Comparison of ENCODE assay signal across 20 cellular contexts in the genomic region with DNA sequence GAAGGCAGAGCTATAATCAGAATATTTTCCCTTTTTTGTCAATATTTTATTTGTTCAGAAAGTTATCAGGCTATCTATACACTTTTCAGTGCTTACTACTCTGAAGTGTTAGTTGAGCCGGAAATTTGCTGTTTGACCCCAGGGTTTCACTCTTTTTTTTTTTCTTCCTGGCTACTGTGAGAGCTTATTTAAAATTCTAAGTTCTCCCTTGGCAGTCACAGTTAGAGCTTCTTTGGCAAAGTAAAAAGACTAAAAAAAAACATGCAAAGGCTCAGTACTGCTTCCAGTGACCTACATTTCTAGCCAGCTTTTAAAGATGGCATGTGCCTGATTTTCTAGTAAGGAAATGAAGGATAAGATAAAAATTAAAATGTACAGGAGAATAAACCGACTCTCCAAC. TPM values are rescaled to one million over a fixed set of nuclear protein-coding genes. Genes with fewer than 3 reads are reported as not detected.
DNase-seq lines count a peak whose midpoint lies in the region; ATAC-seq and TF ChIP-seq lines count a peak whose summit lies in the region.
"Had no signal": no experiment of that assay in that cellular context is flagged by ENCODE, and none has a peak within 500 bp of the region (broad histone marks: within the 10 kb centered on the region; RNA-seq: fewer than 3 reads in every experiment).

No MANE protein-coding gene starts in this region.

- H3K79me2 ChIP-seq in GM23338 (replicated peaks; ENCODE audit: insufficient read depth) = no peaks in the 10 kb centered on the region

- H3K36me3 ChIP-seq in GM23338 (ENCODE audit: insufficient read depth) = no peaks in the 10 kb centered on the region

- no peak overlapping the region for H3K4me3 ChIP-seq in GM23338
- H3K4me3 ChIP-seq: A549 had no signal

- no peak overlapping the region for H2AFZ ChIP-seq in GM23338

- H3K9me3 Mint-ChIP-seq in GM23338 (peaks cover 14% of the 10 kb centered on the region), nephron progenitor cell (peaks cover 14% of the 10 kb centered on the region)
- H3K9me3 Mint-ChIP-seq in activated CD8-positive, alpha-beta memory T cell treated with anti-CD3 and anti-CD28 coated beads, Interleukin-2, amount 10 ng/mL, durations not matched to agents 7 days and 5 days (ENCODE audit: low read depth) = no peaks in the 10 kb centered on the region
- no peaks in the 10 kb centered on the region for H3K9me3 Mint-ChIP-seq in activated T-cell treated with anti-CD3 and anti-CD28 coated beads, Interleukin-2, amount 50 U/mL, for 24 hours
- H3K9me3 Mint-ChIP-seq: activated naive CD4-positive, alpha-beta T cell treated with anti-CD3 and anti-CD28 coated beads, Interleukin-2, amount 50 U/mL, for 24 hours had no signal

- H3K36me3 Mint-ChIP-seq in GM23338 (ENCODE audit: low read depth) (peaks cover 21% of the 10 kb centered on the region), nephron progenitor cell (ENCODE audit: low read depth) (peaks cover 17% of the 10 kb centered on the region)
- H3K36me3 Mint-ChIP-seq in activated CD8-positive, alpha-beta memory T cell treated with anti-CD3 and anti-CD28 coated beads, Interleukin-2, amount 10 ng/mL, durations not matched to agents 7 days and 5 days = peaks cover 1% of the 10 kb centered on the region
- H3K36me3 Mint-ChIP-seq in activated T-cell treated with anti-CD3 and anti-CD28 coated beads, Interleukin-2, amount 50 U/mL, for 24 hours (ENCODE audit: low read depth) = peaks cover 2% of the 10 kb centered on the region

- TF ChIP-seq CTCF in GM23338 (conservative IDR thresholded peaks at IDR 0.05; ENCODE audit: low read depth in 2 of 2) (no peak), nephron progenitor cell (IDR thresholded peaks at IDR 0.05) (no peak)

- peak overlapping the region; percentile 67 for H3K27ac Mint-ChIP-seq in GM23338
- H3K27ac Mint-ChIP-seq in nephron progenitor cell = peak overlapping the region; percentile 29
- no peak overlapping the region for H3K27ac Mint-ChIP-seq in activated CD8-positive, alpha-beta memory T cell treated with anti-CD3 and anti-CD28 coated beads, Interleukin-2, amount 10 ng/mL, durations not matched to agents 7 days and 5 days
- no peak overlapping the region for H3K27ac Mint-ChIP-seq in activated T-cell treated with anti-CD3 and anti-CD28 coated beads, Interleukin-2, amount 50 U/mL, for 24 hours
- H3K27ac Mint-ChIP-seq: activated CD4-positive, alpha-beta T cell treated with anti-CD3 and anti-CD28 coated beads for 36 hours; activated naive CD4-positive, alpha-beta T cell treated with anti-CD3 and anti-CD28 coated beads, Interleukin-2, amount 50 U/mL, for 24 hours had no signal

- no peaks in the 10 kb centered on the region for H3K9me2 ChIP-seq in GM23338 (ENCODE audit: insufficient read depth)

- CTCF ChIA-PET in activated CD8-positive, alpha-beta memory T cell treated with anti-CD3 and anti-CD28 coated beads, Interleukin-2, amount 10 ng/mL, durations not matched to agents 7 days and 5 days (lab: Charles Lee) = no interaction called here

- H3K4me3 Mint-ChIP-seq in GM23338 = no peak overlapping the region
- no peak overlapping the region for H3K4me3 Mint-ChIP-seq in nephron progenitor cell
- H3K4me3 Mint-ChIP-seq in activated CD8-positive, alpha-beta memory T cell treated with anti-CD3 and anti-CD28 coated beads, Interleukin-2, amount 10 ng/mL, durations not matched to agents 7 days and 5 days = no peak overlapping the region
- H3K4me3 Mint-ChIP-seq in activated T-cell treated with anti-CD3 and anti-CD28 coated beads, Interleukin-2, amount 50 U/mL, for 24 hours = no peak overlapping the region
- H3K4me3 Mint-ChIP-seq: activated CD4-positive, alpha-beta T cell treated with anti-CD3 and anti-CD28 coated beads for 36 hours; activated naive CD4-positive, alpha-beta T cell treated with anti-CD3 and anti-CD28 coated beads, Interleukin-2, amount 50 U/mL, for 24 hours had no signal

- no peak overlapping the region for H3K4me2 ChIP-seq in GM23338
- H3K4me2 ChIP-seq: A549 had no signal

- H3K27me3 ChIP-seq in GM23338 (ENCODE audit: insufficient read depth) = no peaks in the 10 kb centered on the region

- H3F3A ChIP-seq in GM23338 (replicated peaks; ENCODE audit: low read depth) = no peaks in the 10 kb centered on the region

- ATAC-seq in GM23338 = peak; percentile 45; the same call in 2 of the 3 replicates
- no peak for ATAC-seq in activated CD8-positive, alpha-beta memory T cell treated with anti-CD3 and anti-CD28 coated beads, Interleukin-2, amount 10 ng/mL, durations not matched to agents 7 days and 5 days
- ATAC-seq: A549; activated CD4-positive, alpha-beta T cell treated with anti-CD3 and anti-CD28 coated beads for 36 hours; sciatic nerve had no signal

- H3K27ac ChIP-seq in GM23338 (ENCODE audit: low read depth) = 0 out of 2 replicates have a peak overlapping the region, but pooled peaks have one; percentile 33
- H3K27ac ChIP-seq: A549 had no signal

- DNase-seq in GM23338 (ENCODE audit: low spot score) = peak; percentile 9
- peak; percentile 73 for DNase-seq in cerebellar cortex (ENCODE audit: low spot score)
- DNase-seq in foreskin melanocyte = peak; percentile 6
- DNase-seq in nephron progenitor cell = no peak
- no peak for DNase-seq in activated CD8-positive, alpha-beta memory T cell treated with anti-CD3 and anti-CD28 coated beads, Interleukin-2, amount 10 ng/mL, durations not matched to agents 7 days and 5 days
- no peak for DNase-seq in activated CD4-positive, alpha-beta T cell treated with anti-CD3 and anti-CD28 coated beads, Interleukin-2, amount 50 U/mL, for 1 hour
- DNase-seq in stimulated activated CD4-positive, alpha-beta T cell treated with anti-CD3 and anti-CD28 coated beads, Interleukin-4, amount 100 ng/mL, for 4 hours = no peak
- DNase-seq in activated T-cell treated with anti-CD3 and anti-CD28 coated beads, Interleukin-2, amount 50 U/mL, for 24 hours = no peak
- DNase-seq: activated CD4-positive, alpha-beta T cell treated with anti-CD3 and anti-CD28 coated beads for 36 hours; aorta; Caco-2; DND-41; mammary epithelial cell; NCI-H1048; NCI-H187 treated with DMSO at 0.1 percent for 48 hours; NCI-H774; SHP77 had no signal

- H3K4me1 Mint-ChIP-seq in GM23338 = peaks cover 17% of the 10 kb centered on the region
- H3K4me1 Mint-ChIP-seq in nephron progenitor cell = peaks cover 2% of the 10 kb centered on the region
- no peaks in the 10 kb centered on the region for H3K4me1 Mint-ChIP-seq in activated CD8-positive, alpha-beta memory T cell treated with anti-CD3 and anti-CD28 coated beads, Interleukin-2, amount 10 ng/mL, durations not matched to agents 7 days and 5 days
- no peaks in the 10 kb centered on the region for H3K4me1 Mint-ChIP-seq in activated T-cell treated with anti-CD3 and anti-CD28 coated beads, Interleukin-2, amount 50 U/mL, for 24 hours (ENCODE audit: low read depth)
- H3K4me1 Mint-ChIP-seq: activated CD4-positive, alpha-beta T cell treated with anti-CD3 and anti-CD28 coated beads for 36 hours; activated naive CD4-positive, alpha-beta T cell treated with anti-CD3 and anti-CD28 coated beads, Interleukin-2, amount 50 U/mL, for 24 hours had no signal

- H4K20me1 ChIP-seq in GM23338 (replicated peaks; ENCODE audit: insufficient read depth) = no peaks in the 10 kb centered on the region

- peaks cover 6% of the 10 kb centered on the region; the same call in 1 of the 2 replicates for H3K4me1 ChIP-seq in GM23338 (ENCODE audit: insufficient read depth)
- H3K4me1 ChIP-seq: Caco-2 had no signal

- H3K27me3 Mint-ChIP-seq in GM23338 (ENCODE audit: insufficient read depth, low read depth, poor library complexity) (no peaks in the 10 kb centered on the region), nephron progenitor cell (ENCODE audit: low read depth, poor library complexity) (no peaks in the 10 kb centered on the region)
- H3K27me3 Mint-ChIP-seq in activated CD8-positive, alpha-beta memory T cell treated with anti-CD3 and anti-CD28 coated beads, Interleukin-2, amount 10 ng/mL, durations not matched to agents 7 days and 5 days = no peaks in the 10 kb centered on the region
- H3K27me3 Mint-ChIP-seq in activated T-cell treated with anti-CD3 and anti-CD28 coated beads, Interleukin-2, amount 50 U/mL, for 24 hours = no peaks in the 10 kb centered on the region
- H3K27me3 Mint-ChIP-seq: activated CD4-positive, alpha-beta T cell treated with anti-CD3 and anti-CD28 coated beads for 36 hours; activated naive CD4-positive, alpha-beta T cell treated with anti-CD3 and anti-CD28 coated beads, Interleukin-2, amount 50 U/mL, for 24 hours had no signal

TF ChIP-seq in GM23338, 12 proteins besides CTCF, POLR2A, EP300 and RAD21:
- TF ChIP-seq EZH2 (IDR thresholded peaks at IDR 0.05; ENCODE audit: low read depth, unreplicated experiment) = no peak

RNA-seq across cellular contexts. Expression of a gene that starts 48.4 kb away (rescaled TPM):
- total RNA-seq in GM23338 (2014; rRNA removed; shearing (Covaris generic)) = 37.1 and 38.3 TPM in 2 replicates
- polyA plus RNA-seq in GM23338 (2016; fragmentation: Nextera tagmentation; extraction: Ambion mirVana) = 28.2 and 37.3 TPM in 2 replicates
- 10 to 100 TPM; 20.7 to 23.7 TPM for total RNA-seq in activated CD8-positive, alpha-beta memory T cell treated with anti-CD3 and anti-CD28 coated beads, Interleukin-2, amount 10 ng/mL, durations not matched to agents 7 days and 5 days

RNA-seq across cellular contexts. Expression of a gene that starts 48.6 kb away (rescaled TPM):
- 23.9 and 43.3 TPM in 2 replicates for total RNA-seq in GM23338 (2014; rRNA removed; shearing (Covaris generic))
- polyA plus RNA-seq in GM23338 (2016; fragmentation: Nextera tagmentation; extraction: Ambion mirVana) = 154 and 160 TPM in 2 replicates
- 10 to 100 TPM; 15.2 to 19.9 TPM for total RNA-seq in activated CD8-positive, alpha-beta memory T cell treated with anti-CD3 and anti-CD28 coated beads, Interleukin-2, amount 10 ng/mL, durations not matched to agents 7 days and 5 days

Comparison
In these comparisons a context has a peak if more than half of its experiments do, and no peak if none do; other contexts are left out.
1. DNase-seq: peak in GM23338 (single experiment), cerebellar cortex (single experiment) and foreskin melanocyte (single experiment); none in nephron progenitor cell (single experiment), activated CD8-positive, alpha-beta memory T cell treated with anti-CD3 and anti-CD28 coated beads, Interleukin-2, amount 10 ng/mL, durations not matched to agents 7 days and 5 days (single experiment), activated CD4-positive, alpha-beta T cell treated with anti-CD3 and anti-CD28 coated beads, Interleukin-2, amount 50 U/mL, for 1 hour (single experiment), stimulated activated CD4-positive, alpha-beta T cell treated with anti-CD3 and anti-CD28 coated beads, Interleukin-4, amount 100 ng/mL, for 4 hours (0 of 2) and activated T-cell treated with anti-CD3 and anti-CD28 coated beads, Interleukin-2, amount 50 U/mL, for 24 hours (single experiment).
2. H3K27ac Mint-ChIP-seq: peak in GM23338 (single experiment) and nephron progenitor cell (single experiment); none in activated CD8-positive, alpha-beta memory T cell treated with anti-CD3 and anti-CD28 coated beads, Interleukin-2, amount 10 ng/mL, durations not matched to agents 7 days and 5 days (single experiment) and activated T-cell treated with anti-CD3 and anti-CD28 coated beads, Interleukin-2, amount 50 U/mL, for 24 hours (single experiment).